Comparison of ENCODE assay signal across 21 cellular contexts in the genomic region with DNA sequence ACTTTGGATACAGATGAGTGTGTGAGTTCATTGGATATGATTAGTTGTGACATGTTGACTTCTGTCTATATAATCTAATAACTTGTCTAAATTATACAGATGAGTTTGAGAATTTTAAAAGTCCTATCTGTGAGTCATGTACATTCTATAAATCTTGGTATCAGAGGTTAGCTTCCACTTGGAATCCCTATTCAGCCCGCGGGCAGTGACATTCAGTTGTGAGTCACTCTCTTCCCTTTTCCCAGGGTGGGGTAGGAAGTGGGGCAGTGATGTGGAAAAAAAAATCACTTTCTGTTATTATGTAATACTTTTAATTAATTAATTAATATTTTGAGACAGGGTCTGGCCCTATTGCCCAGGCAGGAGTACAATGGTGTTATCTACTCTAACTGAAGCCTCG. TPM values are rescaled to one million over a fixed set of nuclear protein-coding genes. Genes with fewer than 3 reads are reported as not detected.
DNase-seq lines count a peak whose midpoint lies in the region; ATAC-seq and TF ChIP-seq lines count a peak whose summit lies in the region.
"Had no signal": no experiment of that assay in that cellular context is flagged by ENCODE, and none has a peak within 500 bp of the region (broad histone marks: within the 10 kb centered on the region; RNA-seq: fewer than 3 reads in every experiment).

No MANE protein-coding gene starts in this region.

- H3K4me3 ChIP-seq in GM23248 (no peak overlapping the region), brain microvascular endothelial cell (ENCODE audit: low read depth, low read length) (no peak overlapping the region)

- no peak overlapping the region for H3K4me2 ChIP-seq in GM23248 (ENCODE audit: unreplicated experiment)

- no peak overlapping the region for H3K27ac ChIP-seq in GM23248
- H3K27ac ChIP-seq in brain microvascular endothelial cell: no peak overlapping the region
- H3K27ac ChIP-seq: C4-2B had no signal

- no peaks in the 10 kb centered on the region for H3K79me2 ChIP-seq in GM23248 (ENCODE audit: insufficient read depth)

- H2AFZ ChIP-seq in GM23248: no peak overlapping the region

- no peaks in the 10 kb centered on the region for H3K36me3 ChIP-seq in GM23248 (ENCODE audit: low read depth)
- H3K36me3 ChIP-seq in brain microvascular endothelial cell (replicated peaks): no peaks in the 10 kb centered on the region

- TF ChIP-seq CTCF in brain microvascular endothelial cell (IDR thresholded peaks at IDR 0.05; ENCODE audit: low read depth, low read length, missing control alignments): no peak

- ATAC-seq in HG03442 (IDR thresholded peaks at IDR 0.05; ENCODE audit: unreplicated experiment): no peak
- no peak for ATAC-seq in GM19397 (IDR thresholded peaks at IDR 0.05; ENCODE audit: unreplicated experiment)
- ATAC-seq: CD8-positive, alpha-beta T cell; HCT116 had no signal

- 71 to 75% methylated on average over 3 of the region's 3 CpGs for WGBS in GM23248 (ENCODE audit: low coverage in 1 of 2, low lambda C conversion rate in 2 of 2, missing lambda C conversion rate in 2 of 2), 2 experiments

- peaks cover 3% of the 10 kb centered on the region for H3K9me3 ChIP-seq in GM23248 (ENCODE audit: low read depth)
- H3K9me3 ChIP-seq: Caco-2 had no signal

- DNase-seq in GM23248 (peak; percentile 2), M059J (ENCODE audit: low read depth) (peak; percentile 53), brain microvascular endothelial cell (peak; percentile 1), germinal center (ENCODE audit: low spot score) (no peak)
- no peak for DNase-seq in stimulated activated CD8-positive, alpha-beta memory T cell treated with anti-CD3 and anti-CD28 coated beads, Interleukin-4, amount 100 ng/mL, for 48 hours
- DNase-seq: Caco-2; CD8-positive, alpha-beta T cell; DMS79 treated with DMSO at 0.1 percent for 48 hours; GOT3; KG1; MM.1S; NCI-H2029 treated with DMSO at 0.1 percent for 48 hours; NCI-H2227 treated with DMSO at 0.1 percent for 48 hours; NCI-H526 treated with DMSO at 0.1 percent for 48 hours; SHP77 treated with DMSO at 0.1 percent for 48 hours; T-helper 1 cell had no signal

- no peaks in the 10 kb centered on the region for H3K27me3 ChIP-seq in GM23248 (replicated peaks; ENCODE audit: insufficient read depth)
- H3K27me3 ChIP-seq in brain microvascular endothelial cell (replicated peaks): no peaks in the 10 kb centered on the region

- H3K9me2 ChIP-seq in GM23248 (ENCODE audit: insufficient read depth): no peaks in the 10 kb centered on the region

- H4K20me1 ChIP-seq in GM23248 (ENCODE audit: insufficient read depth): no peaks in the 10 kb centered on the region

- no peak overlapping the region for H3K9ac ChIP-seq in GM23248

- in situ Hi-C loops in GM23248 (cut with MboI): no loop called here
- in situ Hi-C loops in brain microvascular endothelial cell (cut with HindIII; ENCODE audit: low pct_ligation_motif_present, low sequenced_read_pairs): no loop called here

- no peaks in the 10 kb centered on the region for H3F3A ChIP-seq in GM23248 (ENCODE audit: insufficient read depth)

- no peaks in the 10 kb centered on the region for H3K4me1 ChIP-seq in GM23248 (ENCODE audit: insufficient read depth)
- H3K4me1 ChIP-seq: Caco-2 had no signal

RNA-seq across cellular contexts. Expression of a gene that starts 33.0 kb away (rescaled TPM):
- total RNA-seq in GM23248 (2014; rRNA removed; shearing (Covaris generic)): 7.9 and 14.5 TPM in 2 replicates
- polyA plus RNA-seq in GM23248 (2016; fragmentation: Nextera tagmentation; extraction: Ambion mirVana): 2.2 and 2.9 TPM in 2 replicates
- total RNA-seq in M059J (2014; rRNA removed; shearing (Covaris generic)): 13.3 and 19.9 TPM in 2 replicates

RNA-seq across cellular contexts. Expression of a gene that starts 41.2 kb away (rescaled TPM):
- total RNA-seq in GM23248 (2014; rRNA removed; shearing (Covaris generic)): 1.5 and 2.2 TPM in 2 replicates
- 1.3 TPM in 2 replicates for polyA plus RNA-seq in GM23248 (2016; fragmentation: Nextera tagmentation; extraction: Ambion mirVana)
- total RNA-seq in M059J (2014; rRNA removed; shearing (Covaris generic)): 0.30 and 3.7 TPM in 2 replicates
- total RNA-seq: Caco-2, NCI-H460 had no signal

Comparison
In these comparisons a context has a peak if more than half of its experiments do, and no peak if none do; other contexts are left out.
1. DNase-seq: peak in GM23248 (single experiment), M059J (single experiment) and brain microvascular endothelial cell (single experiment); none in stimulated activated CD8-positive, alpha-beta memory T cell treated with anti-CD3 and anti-CD28 coated beads, Interleukin-4, amount 100 ng/mL, for 48 hours (single experiment) and germinal center (single experiment).